In genomic region chr17:76354317-76354729, GRCh38 we compare ENCODE assay signal across 8 cellular contexts. TPM values are rescaled to one million over a fixed set of nuclear protein-coding genes. Genes with fewer than 3 reads are reported as not detected.
DNase-seq lines count a peak whose midpoint lies in the region; ATAC-seq and TF ChIP-seq lines count a peak whose summit lies in the region.

No MANE protein-coding gene starts in this region.

- H3K36me3 ChIP-seq in HUES48 (ENCODE audit: control insufficient read depth, insufficient read depth, low read length) (no peaks in the 10 kb centered on the region), mucosa of rectum (ENCODE audit: control insufficient read depth in 2 of 2, insufficient read depth in 2 of 2, low read length in 2 of 2) (no peaks in the 10 kb centered on the region)

- DNase-seq in AG04450 (ENCODE audit: low read depth, low spot score) (no peak), chondrocyte (ENCODE audit: low spot score) (no peak), OCI-M2 (lab: John Stamatoyannopoulos, UW; ENCODE audit: unreplicated experiment) (no peak), SKM-1 (lab: John Stamatoyannopoulos, UW; ENCODE audit: unreplicated experiment) (no peak)

- H3K4me3 ChIP-seq in AG04450 (ENCODE audit: low read depth, low read length) (peak overlapping the region; percentile 84), HUES48 (ENCODE audit: low read depth, low read length) (peak overlapping the region; percentile 80), mucosa of rectum (ENCODE audit: low read length in 2 of 2) (peak overlapping the region; percentile 77 to 87)

- no peaks in the 10 kb centered on the region for H3K9me3 Mint-ChIP-seq in chondrocyte (ENCODE audit: low read depth)

- no peak for ATAC-seq in HG03457 (IDR thresholded peaks at IDR 0.05; ENCODE audit: unreplicated experiment)
- ATAC-seq in HG02981 (IDR thresholded peaks at IDR 0.05; ENCODE audit: unreplicated experiment), result no peak

- CTCF ChIA-PET in AG04450 (lab: Charles Lee), result interaction anchor here (0.7 to 2.0 kb wide), 7 partner anchors 9 to 99 kb away, joined by 3 to 20 read pairs (median 4); partner anchors contain the start of gene UBE2O

- no peaks in the 10 kb centered on the region for H3K27me3 Mint-ChIP-seq in chondrocyte (ENCODE audit: low read depth)

- H3K9me3 ChIP-seq in AG04450 (ENCODE audit: control insufficient read depth, insufficient read depth, low read length), result no peaks in the 10 kb centered on the region; the same call in 1 of the 2 replicates
- no peaks in the 10 kb centered on the region for H3K9me3 ChIP-seq in HUES48 (ENCODE audit: control insufficient read depth, insufficient read depth, low read length)
- H3K9me3 ChIP-seq in mucosa of rectum (ENCODE audit: control insufficient read depth in 2 of 2, low read length in 2 of 2), result no peaks in the 10 kb centered on the region

- H3K36me3 Mint-ChIP-seq in chondrocyte (ENCODE audit: low read depth), result no peaks in the 10 kb centered on the region

- H3K4me1 ChIP-seq in HUES48 (ENCODE audit: control insufficient read depth, insufficient read depth, low read length) (0 out of 2 replicates have a peak, but pooled peaks cover 3% of the 10 kb centered on the region), mucosa of rectum (ENCODE audit: control insufficient read depth in 2 of 2, insufficient read depth in 2 of 2, low read length in 2 of 2) (peaks cover 9 to 14% of the 10 kb centered on the region in 2 donors)

- H3K27ac Mint-ChIP-seq in chondrocyte (ENCODE audit: unreplicated experiment), result peak overlapping the region; percentile 96

- peak overlapping the region; percentile 99 for H3K9ac ChIP-seq in HUES48 (ENCODE audit: low read depth, low read length)
- peak overlapping the region; percentile 72 for H3K9ac ChIP-seq in mucosa of rectum (ENCODE audit: low read depth in 1 of 2, low read length in 2 of 2)

- POLR2A ChIA-PET in AG04450 (lab: Yijun Ruan, JAX), result interaction anchor here (1.2 to 3.2 kb wide), 5 partner anchors 9 to 43 kb away, joined by 4 to 37 read pairs (median 6); partner anchors contain the start of gene SPHK1

- H3K27me3 ChIP-seq in AG04450 (ENCODE audit: control insufficient read depth, insufficient read depth, low read length) (no peaks in the 10 kb centered on the region), HUES48 (ENCODE audit: control insufficient read depth, insufficient read depth, low read length) (no peaks in the 10 kb centered on the region), mucosa of rectum (ENCODE audit: control insufficient read depth in 2 of 2, insufficient read depth in 2 of 2, low read length in 2 of 2) (no peaks in the 10 kb centered on the region)

- TF ChIP-seq CTCF in AG04450 (IDR thresholded peaks at IDR 0.05; ENCODE audit: low read depth, low read length) (no peak), chondrocyte (IDR thresholded peaks at IDR 0.05) (no peak)

- peak overlapping the region; percentile 88 for H3K4me3 Mint-ChIP-seq in chondrocyte (ENCODE audit: unreplicated experiment)

- peaks cover 27% of the 10 kb centered on the region for H3K4me1 Mint-ChIP-seq in chondrocyte (ENCODE audit: low read depth)

- H3K27ac ChIP-seq in AG04450 (ENCODE audit: low read depth, low read length), result no peak overlapping the region
- H3K27ac ChIP-seq in HUES48 (ENCODE audit: low read depth, low read length), result peak overlapping the region; percentile 98
- H3K27ac ChIP-seq in mucosa of rectum (ENCODE audit: low read depth in 2 of 2, low read length in 2 of 2), result peak overlapping the region in 1 of 2 donors; percentile 91

RNA-seq across cellular contexts. Expression of gene PRPSAP1, which starts 0.6 kb away (rescaled TPM):
- 48.8 and 49.9 TPM in 2 replicates for polyA plus RNA-seq in AG04450 (2011; rRNA removed)
- polyA minus RNA-seq in AG04450 (2011; rRNA and poly(A)+ RNA removed), result 44.7 and 53.4 TPM in 2 replicates
- 41.4 to 59.0 TPM (median 55.3 TPM) in 3 replicates for total RNA-seq in chondrocyte

RNA-seq across cellular contexts. Expression of gene SPHK1, which starts 30.1 kb away (rescaled TPM):
- 11.6 and 16.2 TPM in 2 replicates for polyA plus RNA-seq in AG04450 (2011; rRNA removed)
- 4.8 and 6.7 TPM in 2 replicates for polyA minus RNA-seq in AG04450 (2011; rRNA and poly(A)+ RNA removed)
- 5.8 to 12.8 TPM (median 12.7 TPM) in 3 replicates for total RNA-seq in chondrocyte

RNA-seq across cellular contexts. Expression of gene QRICH2, which starts 46.2 kb away (rescaled TPM):
- 1.1 and 1.2 TPM in 2 replicates for polyA plus RNA-seq in AG04450 (2011; rRNA removed)
- 3.5 and 4.0 TPM in 2 replicates for polyA minus RNA-seq in AG04450 (2011; rRNA and poly(A)+ RNA removed)
- 4.7 to 5.2 TPM (median 5.0 TPM) in 3 replicates for total RNA-seq in chondrocyte
